23 cellular contexts compared by ENCODE assay signal in genomic region chr3:31861839-31862238, GRCh38.
DNase-seq lines count a peak whose midpoint lies in the region; ATAC-seq and TF ChIP-seq lines count a peak whose summit lies in the region.
"Had no signal": no experiment of that assay in that cellular context is flagged by ENCODE, and none has a peak within 500 bp of the region (broad histone marks: within the 10 kb centered on the region; RNA-seq: fewer than 3 reads in every experiment).

No MANE protein-coding gene starts in this region.

- H3K27me3 Mint-ChIP-seq in stimulated activated memory B cell treated with anti-CD40 and anti-IgM and Interleukin-4, amounts not matched to agents 10 μg/mL and 1 μg/mL and 100 μg/mL, for 72 hours: no peaks in the 10 kb centered on the region

- no peaks in the 10 kb centered on the region for H3K9me3 Mint-ChIP-seq in stimulated activated memory B cell treated with anti-CD40 and anti-IgM and Interleukin-4, amounts not matched to agents 10 μg/mL and 1 μg/mL and 100 μg/mL, for 72 hours
- H3K9me3 Mint-ChIP-seq: GM23338, H9 had no signal

- no peak overlapping the region for H3K4me3 ChIP-seq in RWPE2 (ENCODE audit: severe bottlenecking)
- H3K4me3 ChIP-seq: BLaER1, GM23338 had no signal

- TF ChIP-seq CTCF in RWPE2 (IDR thresholded peaks at IDR 0.05; ENCODE audit: poor library complexity, severe bottlenecking): no peak

- H3K4me1 Mint-ChIP-seq in stimulated activated memory B cell treated with anti-CD40 and anti-IgM and Interleukin-4, amounts not matched to agents 10 μg/mL and 1 μg/mL and 100 μg/mL, for 72 hours: peaks cover 75% of the 10 kb centered on the region
- H3K4me1 Mint-ChIP-seq: T-helper 17 cell had no signal

- H3K27me3 ChIP-seq in RWPE2 (ENCODE audit: insufficient read depth, poor library complexity, severe bottlenecking): no peaks in the 10 kb centered on the region
- H3K27me3 ChIP-seq: BLaER1 had no signal

- peak overlapping the region; percentile 65 for H3K27ac ChIP-seq in RWPE2 (ENCODE audit: poor library complexity, severe bottlenecking)
- H3K27ac ChIP-seq: BLaER1, RWPE1 had no signal

- H3K9me3 ChIP-seq in RWPE2 (ENCODE audit: severe bottlenecking): peaks cover 2% of the 10 kb centered on the region
- H3K9me3 ChIP-seq: BLaER1, SK-N-SH had no signal

- H3K36me3 Mint-ChIP-seq in stimulated activated memory B cell treated with anti-CD40 and anti-IgM and Interleukin-4, amounts not matched to agents 10 μg/mL and 1 μg/mL and 100 μg/mL, for 72 hours: peaks cover 54% of the 10 kb centered on the region
- H3K36me3 Mint-ChIP-seq: CD4-positive, CD25-positive, alpha-beta regulatory T cell had no signal

- DNase-seq in SHP77 (lab: John Stamatoyannopoulos, UW) (peak; percentile 7 to 24), SHP77 treated with DMSO at 0.1 percent for 48 hours (lab: John Stamatoyannopoulos, UW) (no peak), NCI-H1092 treated with DMSO at 0.1 percent for 48 hours (lab: John Stamatoyannopoulos, UW) (peak; percentile 67), RWPE2 (ENCODE audit: low spot score) (no peak)
- no peak for DNase-seq in activated CD4-positive, CD25-positive, alpha-beta regulatory T cell treated with anti-CD3 and anti-CD28 coated beads, Interleukin-2, amount 50 U/mL, for 72 hours
- DNase-seq: CD4-positive, CD25-positive, alpha-beta regulatory T cell; DMS153; H9; Kasumi-1; NCI-H1105 treated with DMSO at 0.1 percent for 48 hours; NCI-H146; NCI-H1930; NCI-H2107; NK-92 treated with Interleukin-12 subunit alpha and Interleukin-12 subunit beta, amount 100 ng/mL, for 24 hours; SK-N-SH; T-helper 17 cell had no signal

- peak overlapping the region; percentile 32 for H3K27ac Mint-ChIP-seq in stimulated activated memory B cell treated with anti-CD40 and anti-IgM and Interleukin-4, amounts not matched to agents 10 μg/mL and 1 μg/mL and 100 μg/mL, for 72 hours
- H3K27ac Mint-ChIP-seq: CD4-positive, CD25-positive, alpha-beta regulatory T cell; GM23338; H9; T-helper 17 cell had no signal

- H3K36me3 ChIP-seq in RWPE2 (ENCODE audit: low read depth): peaks cover 23% of the 10 kb centered on the region
- H3K36me3 ChIP-seq: BLaER1 had no signal

- ATAC-seq in RWPE2 (ENCODE audit: low read depth): no peak
- no peak for ATAC-seq in stimulated activated memory B cell treated with anti-CD40 and anti-IgM and Interleukin-4, amounts not matched to agents 10 μg/mL and 1 μg/mL and 100 μg/mL, for 72 hours
- ATAC-seq in HG03039 (IDR thresholded peaks at IDR 0.05; ENCODE audit: unreplicated experiment): no peak
- no peak for ATAC-seq in GM21515 (IDR thresholded peaks at IDR 0.05; ENCODE audit: unreplicated experiment)
- ATAC-seq: GM23338, Panc1, T-helper 17 cell had no signal

- peaks cover 20% of the 10 kb centered on the region for H3K4me1 ChIP-seq in RWPE2 (ENCODE audit: insufficient read depth, poor library complexity, severe bottlenecking)
- H3K4me1 ChIP-seq: BLaER1 had no signal

- no peak overlapping the region for H3K4me3 Mint-ChIP-seq in stimulated activated memory B cell treated with anti-CD40 and anti-IgM and Interleukin-4, amounts not matched to agents 10 μg/mL and 1 μg/mL and 100 μg/mL, for 72 hours
- H3K4me3 Mint-ChIP-seq: CD4-positive, CD25-positive, alpha-beta regulatory T cell; GM23338; H9; T-helper 17 cell had no signal

Comparison
In these comparisons a context has a peak if more than half of its experiments do, and no peak if none do; other contexts are left out.
1. DNase-seq: peak in SHP77 (2 of 2) and NCI-H1092 treated with DMSO at 0.1 percent for 48 hours (single experiment); none in SHP77 treated with DMSO at 0.1 percent for 48 hours (single experiment), RWPE2 (single experiment) and activated CD4-positive, CD25-positive, alpha-beta regulatory T cell treated with anti-CD3 and anti-CD28 coated beads, Interleukin-2, amount 50 U/mL, for 72 hours (single experiment).